In genomic region chr1:61097326-61097725, GRCh38 we compare ENCODE assay signal across 16 cellular contexts. TPM values are rescaled to one million over a fixed set of nuclear protein-coding genes. Genes with fewer than 3 reads are reported as not detected.
DNase-seq lines count a peak whose midpoint lies in the region; ATAC-seq and TF ChIP-seq lines count a peak whose summit lies in the region.
"Had no signal": no experiment of that assay in that cellular context is flagged by ENCODE, and none has a peak within 500 bp of the region (broad histone marks: within the 10 kb centered on the region; RNA-seq: fewer than 3 reads in every experiment).

No MANE protein-coding gene starts in this region.

- no peak overlapping the region for H3K27ac ChIP-seq in mammary epithelial cell (ENCODE audit: insufficient read depth, low read depth, low read length)
- H3K27ac ChIP-seq: BLaER1 treated with 17β-estradiol and CSF1 and Interleukin-3, amounts not matched to agents 10 nM and 100 nM; vagina had no signal

- H3K27ac Mint-ChIP-seq in natural killer cell treated with Interleukin-12 subunit alpha and Interleukin-12 subunit beta and Interleukin-15 and Interleukin-18, amount 100 ng/mL, for 72 hours, result no peak overlapping the region
- H3K27ac Mint-ChIP-seq: activated CD8-positive, alpha-beta T cell treated with anti-CD3 and anti-CD28 coated beads for 36 hours had no signal

- no TSS peak for BruUV-seq in mammary epithelial cell (replicated peaks; lab: Mats Ljungman, UMichigan)

- no peaks in the 10 kb centered on the region for H3K27me3 ChIP-seq in mammary epithelial cell (ENCODE audit: insufficient read depth, low read length)
- H3K27me3 ChIP-seq: vagina had no signal

- dilution Hi-C loops in mammary epithelial cell (cut with HindIII; ENCODE audit: low sequenced_read_pairs), result no loop called here

- H3K4me3 ChIP-seq in AG04449 (ENCODE audit: low read depth, low read length), result no peak overlapping the region
- no peak overlapping the region for H3K4me3 ChIP-seq in mammary epithelial cell (replicated peaks in 1 of 3; ENCODE audit: insufficient read depth in 1 of 3, low read depth in 2 of 3, low read length in 3 of 3)
- H3K4me3 ChIP-seq: BLaER1 treated with 17β-estradiol and CSF1 and Interleukin-3, amounts not matched to agents 10 nM and 100 nM; vagina had no signal

- no peaks in the 10 kb centered on the region for H4K20me1 ChIP-seq in mammary epithelial cell (ENCODE audit: insufficient read depth, low read length)
- H4K20me1 ChIP-seq: BLaER1 treated with 17β-estradiol and CSF1 and Interleukin-3, amounts not matched to agents 10 nM and 100 nM had no signal

- no peak overlapping the region for H2AFZ ChIP-seq in mammary epithelial cell (ENCODE audit: low read depth, low read length)

- intact Hi-C loops in mammary epithelial cell (cut with micrococcal nuclease), result no loop called here

- no peak overlapping the region for H3K4me2 ChIP-seq in mammary epithelial cell (ENCODE audit: insufficient read depth, low read depth, low read length)
- H3K4me2 ChIP-seq: BLaER1 treated with 17β-estradiol and CSF1 and Interleukin-3, amounts not matched to agents 10 nM and 100 nM had no signal

- peaks cover 20 to 23% of the 10 kb centered on the region in 2 donors for H3K27me3 Mint-ChIP-seq in natural killer cell treated with Interleukin-12 subunit alpha and Interleukin-12 subunit beta and Interleukin-15 and Interleukin-18, amount 100 ng/mL, for 72 hours
- H3K27me3 Mint-ChIP-seq: activated CD8-positive, alpha-beta T cell treated with anti-CD3 and anti-CD28 coated beads for 36 hours; central memory CD8-positive, alpha-beta T cell had no signal

- in situ Hi-C loops in mammary epithelial cell (cut with MboI; ENCODE audit: low sequenced_read_pairs in 2 of 2), result no loop called here

- no peak overlapping the region for H3K4me3 Mint-ChIP-seq in natural killer cell treated with Interleukin-12 subunit alpha and Interleukin-12 subunit beta and Interleukin-15 and Interleukin-18, amount 100 ng/mL, for 72 hours
- H3K4me3 Mint-ChIP-seq: activated CD8-positive, alpha-beta T cell treated with anti-CD3 and anti-CD28 coated beads for 36 hours; central memory CD8-positive, alpha-beta T cell had no signal

- no peaks in the 10 kb centered on the region for H3K4me1 Mint-ChIP-seq in natural killer cell treated with Interleukin-12 subunit alpha and Interleukin-12 subunit beta and Interleukin-15 and Interleukin-18, amount 100 ng/mL, for 72 hours (ENCODE audit: low read depth in 2 of 2)

- TF ChIP-seq CTCF in AG04449 (IDR thresholded peaks at IDR 0.05; ENCODE audit: insufficient read depth, low read length, missing control alignments) (no peak), mammary epithelial cell (conservative IDR thresholded peaks at IDR 0.05 in 1 of 2, IDR thresholded peaks at IDR 0.05 in 1 of 2; ENCODE audit: extremely low read depth in 1 of 2, insufficient read depth in 1 of 2, low read depth in 1 of 2, low read length in 2 of 2) (no peak)

- CTCF ChIA-PET in AG04449 (lab: Yijun Ruan, JAX), result interaction anchor here (1.3 to 2.0 kb wide), 3 partner anchors 11 to 48 kb away, joined by 3 to 6 read pairs (median 5); no protein-coding TSS in a partner anchor
- CTCF ChIA-PET in mammary epithelial cell (lab: Charles Lee; ENCODE audit: low non-redundant PET), result no interaction called here

- no peaks in the 10 kb centered on the region for H3K9me3 ChIP-seq in mammary epithelial cell (replicated peaks; ENCODE audit: insufficient read depth, low read length)
- H3K9me3 ChIP-seq: BLaER1 treated with 17β-estradiol and CSF1 and Interleukin-3, amounts not matched to agents 10 nM and 100 nM; vagina had no signal

- POLR2A ChIA-PET in AG04449 (lab: Yijun Ruan, JAX), result no interaction called here

- 100% methylated on average over 1 of the region's 1 CpG for WGBS in mammary epithelial cell (ENCODE audit: low coverage, missing lambda C conversion rate)

- H3K4me1 ChIP-seq in mammary epithelial cell (ENCODE audit: insufficient read depth, low read length), result peaks cover 13% of the 10 kb centered on the region
- H3K4me1 ChIP-seq: BLaER1 treated with 17β-estradiol and CSF1 and Interleukin-3, amounts not matched to agents 10 nM and 100 nM had no signal

- no peak overlapping the region for H3K9ac ChIP-seq in mammary epithelial cell (ENCODE audit: insufficient read depth, low read length)
- H3K9ac ChIP-seq: BLaER1 treated with 17β-estradiol and CSF1 and Interleukin-3, amounts not matched to agents 10 nM and 100 nM had no signal

- peaks cover 67% of the 10 kb centered on the region for H3K79me2 ChIP-seq in mammary epithelial cell (ENCODE audit: insufficient read depth, low read length)

- no peaks in the 10 kb centered on the region for H3K36me3 ChIP-seq in mammary epithelial cell (ENCODE audit: insufficient read depth, low read length)
- H3K36me3 ChIP-seq: BLaER1 treated with 17β-estradiol and CSF1 and Interleukin-3, amounts not matched to agents 10 nM and 100 nM; vagina had no signal

- DNase-seq in AG04449 (ENCODE audit: low read depth, low spot score) (peak; percentile 34), LHCN-M2 (ENCODE audit: low read depth) (peak; percentile 81), mammary epithelial cell (peak; percentile 71), kidney glomerular epithelial cell (lab: John Stamatoyannopoulos, UW) (peak; percentile 78), islet precursor cell (no peak), putamen (ENCODE audit: low spot score) (no peak)
- no peak for DNase-seq in natural killer cell treated with Interleukin-12 subunit alpha and Interleukin-12 subunit beta and Interleukin-15 and Interleukin-18, amount 100 ng/mL, for 72 hours (ENCODE audit: low spot score)
- DNase-seq: activated CD8-positive, alpha-beta T cell treated with anti-CD3 and anti-CD28 coated beads for 36 hours; activated effector memory CD4-positive, alpha-beta T cell treated with anti-CD3 and anti-CD28 coated beads, Interleukin-2, amount 50 U/mL, for 16 hours; GDM1; MV-4-11 had no signal

- no peaks in the 10 kb centered on the region for H3K9me3 Mint-ChIP-seq in natural killer cell treated with Interleukin-12 subunit alpha and Interleukin-12 subunit beta and Interleukin-15 and Interleukin-18, amount 100 ng/mL, for 72 hours
- H3K9me3 Mint-ChIP-seq: activated CD8-positive, alpha-beta T cell treated with anti-CD3 and anti-CD28 coated beads for 36 hours; central memory CD8-positive, alpha-beta T cell had no signal

- ATAC-seq in HG03520 (IDR thresholded peaks at IDR 0.05; ENCODE audit: unreplicated experiment), result no peak
- ATAC-seq in natural killer cell treated with Interleukin-12 subunit alpha and Interleukin-12 subunit beta and Interleukin-15 and Interleukin-18, amount 100 ng/mL, for 72 hours, result no peak
- ATAC-seq: activated CD8-positive, alpha-beta T cell treated with anti-CD3 and anti-CD28 coated beads for 36 hours; Panc1 had no signal

- no peaks in the 10 kb centered on the region for H3K36me3 Mint-ChIP-seq in natural killer cell treated with Interleukin-12 subunit alpha and Interleukin-12 subunit beta and Interleukin-15 and Interleukin-18, amount 100 ng/mL, for 72 hours

RNA-seq across cellular contexts. Expression of gene NFIA, which starts 15.0 kb away (rescaled TPM):
- total RNA-seq in LHCN-M2 (2014; rRNA removed) (2.2 and 4.6 TPM in 2 replicates), mammary epithelial cell (10 to 100 TPM in 1 of 2 donors, 1 to 10 TPM in 1; 8.7 to 33.2 TPM)
- 0.69 TPM for polyA plus RNA-seq in LHCN-M2 (2012)
- 27.8 TPM for polyA plus RNA-seq in mammary epithelial cell
- polyA minus RNA-seq in mammary epithelial cell, result 49.5 TPM
- total RNA-seq in natural killer cell treated with Interleukin-12 subunit alpha and Interleukin-12 subunit beta and Interleukin-15 and Interleukin-18, amount 100 ng/mL, for 72 hours, result 1 to 10 TPM in 1 of 2 donors, under 1 TPM in 1; 0.14 to 7.3 TPM

Comparison
In these comparisons a context has a peak if more than half of its experiments do, and no peak if none do; other contexts are left out.
1. DNase-seq: peak in AG04449 (single experiment), LHCN-M2 (single experiment), mammary epithelial cell (single experiment) and kidney glomerular epithelial cell (single experiment); none in islet precursor cell (single experiment), putamen (single experiment) and natural killer cell treated with Interleukin-12 subunit alpha and Interleukin-12 subunit beta and Interleukin-15 and Interleukin-18, amount 100 ng/mL, for 72 hours (single experiment).